In the genomic region with DNA sequence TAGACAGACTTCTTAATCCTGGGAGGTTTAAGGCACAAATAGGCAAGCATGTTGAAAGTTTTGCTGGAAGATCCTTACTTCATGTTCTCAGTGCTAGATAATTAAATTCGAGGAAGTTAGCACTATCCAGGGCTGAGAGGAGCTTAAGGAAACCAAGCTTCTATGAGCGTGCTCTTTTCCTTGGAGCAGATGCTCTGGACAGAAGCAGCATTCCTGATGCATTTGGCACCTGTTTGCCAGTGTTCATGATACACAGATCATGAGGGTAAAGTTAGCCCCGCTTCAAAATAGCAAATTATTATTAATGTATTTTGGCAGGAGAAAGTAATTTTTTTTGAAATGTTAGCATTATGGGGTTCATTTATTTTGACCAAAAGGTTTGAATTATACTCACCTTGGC, we compare ENCODE assay signal across 19 cellular contexts. TPM values are rescaled to one million over a fixed set of nuclear protein-coding genes. Genes with fewer than 3 reads are reported as not detected.
DNase-seq lines count a peak whose midpoint lies in the region; ATAC-seq and TF ChIP-seq lines count a peak whose summit lies in the region.
"Had no signal": no experiment of that assay in that cellular context is flagged by ENCODE, and none has a peak within 500 bp of the region (broad histone marks: within the 10 kb centered on the region; RNA-seq: fewer than 3 reads in every experiment).

No MANE protein-coding gene starts in this region.

- no peaks in the 10 kb centered on the region for H3K36me3 ChIP-seq in left ventricle myocardium inferior
- no peaks in the 10 kb centered on the region for H3K36me3 ChIP-seq in thyroid gland
- H3K36me3 ChIP-seq: spleen, thoracic aorta had no signal

- intact Hi-C loops in left ventricle myocardium inferior (cut with micrococcal nuclease) = no loop called here
- intact Hi-C loops in left cardiac atrium (cut with DNase I) = no loop called here
- intact Hi-C loops in activated B cell treated with CpG ODN at 0.5 μM for 24 hours (cut with micrococcal nuclease) = loop anchor here (10.0 kb wide), 2 partner anchors 1200 to 1750 kb away; a partner anchor contains a TSS
- intact Hi-C loops in thyroid gland (cut with DNase I) = no loop called here

- no peak for TF ChIP-seq POLR2A in thyroid gland (IDR thresholded peaks at IDR 0.05)

- CTCF ChIA-PET in activated B cell treated with CpG ODN at 0.5 μM for 24 hours (lab: Charles Lee) = interaction anchor here (0.7 to 1.3 kb wide), 2 partner anchors 8 to 66 kb away, joined by 3 read pairs; no protein-coding TSS in a partner anchor

- peaks cover 19% of the 10 kb centered on the region for H3K36me3 Mint-ChIP-seq in activated B cell treated with CpG ODN at 0.5 μM for 24 hours (ENCODE audit: low read depth)
- no peaks in the 10 kb centered on the region for H3K36me3 Mint-ChIP-seq in stimulated activated memory B cell treated with anti-CD40 and anti-IgM and Interleukin-4, amounts not matched to agents 10 μg/mL and 1 μg/mL and 100 μg/mL, for 72 hours

- no peak for ATAC-seq in left cardiac atrium
- no peak for ATAC-seq in activated B cell treated with CpG ODN at 0.5 μM for 24 hours (ENCODE audit: low read depth)
- ATAC-seq in stimulated activated memory B cell treated with anti-CD40 and anti-IgM and Interleukin-4, amounts not matched to agents 10 μg/mL and 1 μg/mL and 100 μg/mL, for 72 hours = no peak
- no peak for ATAC-seq in GM21447 (IDR thresholded peaks at IDR 0.05; ENCODE audit: unreplicated experiment)
- ATAC-seq: activated T-helper 17 cell treated with anti-CD3 and anti-CD28 coated beads, Interleukin-2, amount 50 U/mL, for 72 hours; HCT116 had no signal

- H3K4me3 ChIP-seq in left ventricle myocardium inferior (no peak overlapping the region), thyroid gland (replicated peaks in 1 of 3) (no peak overlapping the region)
- H3K4me3 ChIP-seq: spleen had no signal

- whole genome bisulfite sequencing in thyroid gland, 2 donors = 82 to 87% methylated on average over 3 of the region's 3 CpGs

- H3K27me3 ChIP-seq in left ventricle myocardium inferior (ENCODE audit: low read depth) = no peaks in the 10 kb centered on the region
- H3K27me3 ChIP-seq in thyroid gland = no peaks in the 10 kb centered on the region
- H3K27me3 ChIP-seq: spleen had no signal

- H3K27ac Mint-ChIP-seq in activated B cell treated with CpG ODN at 0.5 μM for 24 hours = peak overlapping the region; percentile 91
- peak overlapping the region; percentile 85 for H3K27ac Mint-ChIP-seq in stimulated activated memory B cell treated with anti-CD40 and anti-IgM and Interleukin-4, amounts not matched to agents 10 μg/mL and 1 μg/mL and 100 μg/mL, for 72 hours
- H3K27ac Mint-ChIP-seq: activated naive CD4-positive, alpha-beta T cell treated with anti-CD3 and anti-CD28 coated beads, Interleukin-2, amount 50 U/mL, for 24 hours; activated T-helper 17 cell treated with anti-CD3 and anti-CD28 coated beads, Interleukin-2, amount 50 U/mL, for 72 hours had no signal

- peaks cover 58% of the 10 kb centered on the region for H3K4me1 ChIP-seq in left ventricle myocardium inferior
- peaks cover 0 to 10% of the 10 kb centered on the region in 2 donors for H3K4me1 ChIP-seq in thyroid gland

- DNase-seq in left ventricle myocardium inferior = no peak
- no peak for DNase-seq in left cardiac atrium
- peak; percentile 87 for DNase-seq in NCI-H82 (lab: John Stamatoyannopoulos, UW)
- no peak for DNase-seq in activated B cell treated with CpG ODN at 0.5 μM for 24 hours
- no peak for DNase-seq in HuH-7.5 (ENCODE audit: low spot score)
- DNase-seq in thyroid gland = no peak
- DNase-seq: dermis blood vessel endothelial cell; NCI-H1105 treated with DMSO at 0.1 percent for 48 hours; nucleus accumbens; spleen; stimulated activated CD4-positive, alpha-beta T cell treated with anti-CD3 and anti-CD28 coated beads, Interleukin-2, amount 100 ng/mL, for 48 hours; stimulated activated naive CD4-positive, alpha-beta T cell had no signal

- H3K9me3 ChIP-seq in left ventricle myocardium inferior (replicated peaks) (peaks cover 4% of the 10 kb centered on the region), thyroid gland (no peaks in the 10 kb centered on the region)
- H3K9me3 ChIP-seq: spleen, thoracic aorta had no signal

- peaks cover 87% of the 10 kb centered on the region for H3K4me1 Mint-ChIP-seq in activated B cell treated with CpG ODN at 0.5 μM for 24 hours
- peaks cover 82% of the 10 kb centered on the region for H3K4me1 Mint-ChIP-seq in stimulated activated memory B cell treated with anti-CD40 and anti-IgM and Interleukin-4, amounts not matched to agents 10 μg/mL and 1 μg/mL and 100 μg/mL, for 72 hours
- H3K4me1 Mint-ChIP-seq: activated naive CD4-positive, alpha-beta T cell treated with anti-CD3 and anti-CD28 coated beads, Interleukin-2, amount 50 U/mL, for 24 hours; activated T-helper 17 cell treated with anti-CD3 and anti-CD28 coated beads, Interleukin-2, amount 50 U/mL, for 72 hours had no signal

- H3K4me3 Mint-ChIP-seq in activated B cell treated with CpG ODN at 0.5 μM for 24 hours = peak overlapping the region; percentile 41
- H3K4me3 Mint-ChIP-seq in stimulated activated memory B cell treated with anti-CD40 and anti-IgM and Interleukin-4, amounts not matched to agents 10 μg/mL and 1 μg/mL and 100 μg/mL, for 72 hours = no peak overlapping the region
- H3K4me3 Mint-ChIP-seq: activated naive CD4-positive, alpha-beta T cell treated with anti-CD3 and anti-CD28 coated beads, Interleukin-2, amount 50 U/mL, for 24 hours; activated T-helper 17 cell treated with anti-CD3 and anti-CD28 coated beads, Interleukin-2, amount 50 U/mL, for 72 hours had no signal

- TF ChIP-seq CTCF in left ventricle myocardium inferior (IDR thresholded peaks at IDR 0.05; ENCODE audit: borderline replicate concordance) (no peak), activated B cell treated with CpG ODN at 0.5 μM for 24 hours (IDR thresholded peaks at IDR 0.05) (no peak), thyroid gland (IDR thresholded peaks at IDR 0.05) (no peak)

- H3K27me3 Mint-ChIP-seq in activated B cell treated with CpG ODN at 0.5 μM for 24 hours = no peaks in the 10 kb centered on the region
- H3K27me3 Mint-ChIP-seq in stimulated activated memory B cell treated with anti-CD40 and anti-IgM and Interleukin-4, amounts not matched to agents 10 μg/mL and 1 μg/mL and 100 μg/mL, for 72 hours = no peaks in the 10 kb centered on the region
- H3K27me3 Mint-ChIP-seq: activated naive CD4-positive, alpha-beta T cell treated with anti-CD3 and anti-CD28 coated beads, Interleukin-2, amount 50 U/mL, for 24 hours; activated T-helper 17 cell treated with anti-CD3 and anti-CD28 coated beads, Interleukin-2, amount 50 U/mL, for 72 hours; memory B cell had no signal

- POLR2A ChIA-PET in activated B cell treated with CpG ODN at 0.5 μM for 24 hours (lab: Charles Lee) = interaction anchor here (6.7 to 8.1 kb wide), 2 partner anchors 9 to 15 kb away, joined by 117 to 139 read pairs; a partner anchor contains a TSS

- H3K27ac ChIP-seq in left ventricle myocardium inferior (replicated peaks) = peak overlapping the region; percentile 77
- no peak overlapping the region for H3K27ac ChIP-seq in thyroid gland

- no peaks in the 10 kb centered on the region for H3K9me3 Mint-ChIP-seq in activated B cell treated with CpG ODN at 0.5 μM for 24 hours
- H3K9me3 Mint-ChIP-seq in stimulated activated memory B cell treated with anti-CD40 and anti-IgM and Interleukin-4, amounts not matched to agents 10 μg/mL and 1 μg/mL and 100 μg/mL, for 72 hours = no peaks in the 10 kb centered on the region
- H3K9me3 Mint-ChIP-seq: activated naive CD4-positive, alpha-beta T cell treated with anti-CD3 and anti-CD28 coated beads, Interleukin-2, amount 50 U/mL, for 24 hours; activated T-helper 17 cell treated with anti-CD3 and anti-CD28 coated beads, Interleukin-2, amount 50 U/mL, for 72 hours; memory B cell had no signal

RNA-seq across cellular contexts. Expression of a gene that starts 9.4 kb away (rescaled TPM):
- total RNA-seq in left ventricle myocardium inferior (39.6 TPM), left cardiac atrium (10 to 100 TPM; 16.0 to 22.4 TPM), activated B cell treated with CpG ODN at 0.5 μM for 24 hours (136 and 149 TPM in 2 replicates), thyroid gland (10 to 100 TPM in 1 of 4 donors, 1 to 10 TPM in 3; 5.4 to 28.2 (median 7.2) TPM)
